Comparison of ENCODE assay signal across 8 cellular contexts in genomic region chr3:98563661-98564281, GRCh38. TPM values are rescaled to one million over a fixed set of nuclear protein-coding genes. Genes with fewer than 3 reads are reported as not detected.
DNase-seq lines count a peak whose midpoint lies in the region; ATAC-seq and TF ChIP-seq lines count a peak whose summit lies in the region.

No MANE protein-coding gene starts in this region.

- H3K27me3 ChIP-seq in gastroesophageal sphincter (no peaks in the 10 kb centered on the region), WERI-Rb-1 (ENCODE audit: insufficient read depth, low read depth, severe bottlenecking) (no peaks in the 10 kb centered on the region), ovary (no peaks in the 10 kb centered on the region)

- WGBS in gastroesophageal sphincter (ENCODE audit: low coverage in 1 of 2), 2 donors: 64 to 77% methylated on average over 3 of the region's 4 CpGs
- 79 to 80% (median 80%) methylated on average over 4 of the region's 4 CpGs for WGBS in ovary, 3 donors

- no peaks in the 10 kb centered on the region for H3K4me1 ChIP-seq in gastroesophageal sphincter
- no peaks in the 10 kb centered on the region for H3K4me1 ChIP-seq in ovary (ENCODE audit: insufficient read depth)

- no peak for TF ChIP-seq CTCF in fibroblast of pulmonary artery (IDR thresholded peaks at IDR 0.05; ENCODE audit: low read length, missing control alignments)
- no peak for TF ChIP-seq CTCF in gastroesophageal sphincter (IDR thresholded peaks at IDR 0.05)
- TF ChIP-seq CTCF in WERI-Rb-1 (IDR thresholded peaks at IDR 0.05; ENCODE audit: low read depth, low read length): no peak
- no peak for TF ChIP-seq CTCF in ovary (IDR thresholded peaks at IDR 0.05)

- no peak for TF ChIP-seq EP300 in gastroesophageal sphincter (IDR thresholded peaks at IDR 0.05)
- no peak for TF ChIP-seq EP300 in ovary (IDR thresholded peaks at IDR 0.05)

- H3K36me3 ChIP-seq in gastroesophageal sphincter (no peaks in the 10 kb centered on the region), WERI-Rb-1 (no peaks in the 10 kb centered on the region), ovary (no peaks in the 10 kb centered on the region)

- DNase-seq in NOMO-1 treated with DMSO at 0.1 percent for 48 hours (lab: John Stamatoyannopoulos, UW; ENCODE audit: unreplicated experiment) (peak; percentile 63), fibroblast of pulmonary artery (ENCODE audit: low read depth) (peak; percentile 66), DMS 273 (lab: John Stamatoyannopoulos, UW; ENCODE audit: unreplicated experiment) (no peak), WERI-Rb-1 (no peak), ovary (no peak)

- TF ChIP-seq POLR2A in gastroesophageal sphincter (IDR thresholded peaks at IDR 0.05): no peak
- no peak for TF ChIP-seq POLR2A in ovary (IDR thresholded peaks at IDR 0.05)

- H3K27ac ChIP-seq in gastroesophageal sphincter (no peak overlapping the region), WERI-Rb-1 (no peak overlapping the region), ovary (no peak overlapping the region)

- ATAC-seq in GM18861 (IDR thresholded peaks at IDR 0.05; ENCODE audit: unreplicated experiment) (peak; percentile 57), HG02623 (IDR thresholded peaks at IDR 0.05; ENCODE audit: unreplicated experiment) (peak; percentile 48), gastroesophageal sphincter (no peak)

- H3K9me3 ChIP-seq in gastroesophageal sphincter (no peaks in the 10 kb centered on the region), WERI-Rb-1 (ENCODE audit: severe bottlenecking) (no peaks in the 10 kb centered on the region), ovary (no peaks in the 10 kb centered on the region)

- intact Hi-C loops in ovary (cut with DNase I): no loop called here

- H3K4me3 ChIP-seq in fibroblast of pulmonary artery (replicated peaks; ENCODE audit: low read depth, low read length) (no peak overlapping the region), gastroesophageal sphincter (no peak overlapping the region), WERI-Rb-1 (ENCODE audit: low read depth, low read length) (no peak overlapping the region), ovary (no peak overlapping the region)

RNA-seq across cellular contexts. Expression of gene CPOX, which starts 29.6 kb away (rescaled TPM):
- total RNA-seq in gastroesophageal sphincter (10 to 100 TPM; 11.7 to 26.1 (median 17.1) TPM), ovary (10 to 100 TPM; 11.2 to 19.9 (median 17.1) TPM)
- polyA plus RNA-seq in ovary: 10 to 100 TPM; 10.6 to 15.2 TPM

RNA-seq across cellular contexts. Expression of gene GPR15, which starts 32.0 kb away (rescaled TPM):
- total RNA-seq in gastroesophageal sphincter (not detected), ovary (under 1 TPM in 1 of 7 donors, not detected in 6; 0.23 TPM)
- polyA plus RNA-seq in ovary: not detected

RNA-seq across cellular contexts. Expression of gene CLDND1, which starts 41.1 kb away (rescaled TPM):
- total RNA-seq in gastroesophageal sphincter: 100 to 1,000 TPM; 117 to 228 (median 183) TPM
- 100 to 1,000 TPM in 2 of 7 donors, 10 to 100 TPM in 5; 82.5 to 155 (median 93.4) TPM for total RNA-seq in ovary
- 10 to 100 TPM; 75.3 to 98.9 TPM for polyA plus RNA-seq in ovary

Comparison
In these comparisons a context has a peak if more than half of its experiments do, and no peak if none do; other contexts are left out.
1. DNase-seq: peak in NOMO-1 treated with DMSO at 0.1 percent for 48 hours (single experiment) and fibroblast of pulmonary artery (single experiment); none in DMS 273 (single experiment), WERI-Rb-1 (single experiment) and ovary (0 of 5).